In genomic region chr11:118604566-118604965, GRCh38 we compare ENCODE assay signal across 1 cellular context.
TF ChIP-seq lines count a peak whose summit lies in the region.

No MANE protein-coding gene starts in this region.

TF ChIP-seq in IMR-90, 13 proteins besides CTCF, POLR2A, EP300 and RAD21 (continued from another document):
- TF ChIP-seq ELK1 (IDR thresholded peaks at IDR 0.05; ENCODE audit: borderline replicate concordance, low read depth, low read length) (no peak), CHD1 (IDR thresholded peaks at IDR 0.05; ENCODE audit: low read depth, low read length) (no peak), MXI1 (IDR thresholded peaks at IDR 0.05; ENCODE audit: borderline replicate concordance, low read depth, low read length) (no peak), MAFK (IDR thresholded peaks at IDR 0.05; ENCODE audit: low read depth, low read length) (no peak), RFX5 (IDR thresholded peaks at IDR 0.05; ENCODE audit: low read depth, low read length) (no peak), RCOR1 (IDR thresholded peaks at IDR 0.05; ENCODE audit: insufficient replicate concordance, low read length) (no peak), BHLHE40 (IDR thresholded peaks at IDR 0.05; ENCODE audit: low read depth, low read length) (no peak), CEBPB (IDR thresholded peaks at IDR 0.05; ENCODE audit: low read depth, low read length) (no peak), USF2 (IDR thresholded peaks at IDR 0.05; ENCODE audit: low read depth, low read length) (no peak), MAZ (IDR thresholded peaks at IDR 0.05; ENCODE audit: borderline replicate concordance, low read depth, low read length) (no peak)
